Comparison of ENCODE assay signal across 9 cellular contexts in genomic region chr7:34991938-34992840, GRCh38. TPM values are rescaled to one million over a fixed set of nuclear protein-coding genes. Genes with fewer than 3 reads are reported as not detected.
DNase-seq lines count a peak whose midpoint lies in the region; ATAC-seq lines count a peak whose summit lies in the region.
"Had no signal": no experiment of that assay in that cellular context is flagged by ENCODE, and none has a peak within 500 bp of the region (broad histone marks: within the 10 kb centered on the region; RNA-seq: fewer than 3 reads in every experiment).

No MANE protein-coding gene starts in this region.

- DNase-seq in left cardiac atrium (peak; percentile 29), Right ventricle myocardium inferior (ENCODE audit: missing footprints) (no peak), kidney tubule cell (ENCODE audit: low spot score) (peak; percentile 87), NCI-H146 (lab: John Stamatoyannopoulos, UW) (no peak), NCI-H2029 treated with DMSO at 0.1 percent for 48 hours (lab: John Stamatoyannopoulos, UW) (no peak)
- peak; percentile 12 for DNase-seq in activated CD4-positive, alpha-beta T cell treated with anti-CD3 and anti-CD28 coated beads, Interleukin-2, amount 50 U/mL, for 1 hour
- DNase-seq: DND-41 had no signal

- ATAC-seq in left cardiac atrium (peak in 1 of 2 donors; percentile 50), Right ventricle myocardium inferior (no peak), HG03378 (IDR thresholded peaks at IDR 0.05; ENCODE audit: unreplicated experiment) (peak; percentile 83)

- peak overlapping the region; percentile 23 for H3K27ac ChIP-seq in urinary bladder (ENCODE audit: low read depth)

- WGBS in urinary bladder, result 68% methylated on average over 12 of the region's 12 CpGs

- H3K4me3 ChIP-seq in urinary bladder (ENCODE audit: low read depth, low read length), result no peak overlapping the region

- H3K36me3 ChIP-seq in urinary bladder (ENCODE audit: insufficient read depth), result no peaks in the 10 kb centered on the region

- H3K4me1 ChIP-seq in urinary bladder (ENCODE audit: insufficient read depth), result no peaks in the 10 kb centered on the region

- intact Hi-C loops in left cardiac atrium (cut with DNase I) (no loop called here), Right ventricle myocardium inferior (cut with DNase I) (no loop called here)

RNA-seq across cellular contexts. Expression of gene DPY19L1, which starts 45.1 kb away (rescaled TPM):
- total RNA-seq in left cardiac atrium (10 to 100 TPM; 24.8 to 25.9 TPM), Right ventricle myocardium inferior (24.5 TPM), urinary bladder (72.8 TPM)
- polyA plus RNA-seq in urinary bladder, result 19.4 TPM

Comparison
In these comparisons a context has a peak if more than half of its experiments do, and no peak if none do; other contexts are left out.
1. DNase-seq: peak in left cardiac atrium (single experiment), activated CD4-positive, alpha-beta T cell treated with anti-CD3 and anti-CD28 coated beads, Interleukin-2, amount 50 U/mL, for 1 hour (single experiment) and kidney tubule cell (single experiment); none in Right ventricle myocardium inferior (single experiment), NCI-H146 (single experiment) and NCI-H2029 treated with DMSO at 0.1 percent for 48 hours (single experiment).